ENCODE assay signal across 8 cellular contexts in genomic region chr1:119007672-119008482, GRCh38. TPM values are rescaled to one million over a fixed set of nuclear protein-coding genes. Genes with fewer than 3 reads are reported as not detected.
A peak's percentile ranks its signal among the peaks of the same experiment; 100 is the strongest.
DNase-seq lines count a peak whose midpoint lies in the region; ATAC-seq and TF ChIP-seq lines count a peak whose summit lies in the region.

No MANE protein-coding gene starts in this region.

- ATAC-seq in body of pancreas, result no peak

- no peaks in the 10 kb centered on the region for H3K36me3 ChIP-seq in HUES48 (ENCODE audit: control insufficient read depth, insufficient read depth, low read length)
- H3K36me3 ChIP-seq in fibroblast of lung (ENCODE audit: control insufficient read depth, insufficient read depth, low read length), result no peaks in the 10 kb centered on the region
- no peaks in the 10 kb centered on the region for H3K36me3 ChIP-seq in neural cell (ENCODE audit: insufficient read depth, low read length)
- H3K36me3 ChIP-seq in body of pancreas (replicated peaks in 1 of 2; ENCODE audit: insufficient read depth in 1 of 2, low read depth in 2 of 2), result no peaks in the 10 kb centered on the region

- H3F3A ChIP-seq in neural cell (ENCODE audit: insufficient read depth, low read length, poor library complexity, severe bottlenecking), result no peaks in the 10 kb centered on the region

- H3K4me1 ChIP-seq in HUES48 (ENCODE audit: control insufficient read depth, insufficient read depth, low read length), result peaks cover 30% of the 10 kb centered on the region
- peaks cover 2% of the 10 kb centered on the region for H3K4me1 ChIP-seq in fibroblast of lung (ENCODE audit: control insufficient read depth, extremely low read depth, insufficient read depth, low read length)
- peaks cover 28% of the 10 kb centered on the region for H3K4me1 ChIP-seq in body of pancreas

- CTCF ChIA-PET in GM10248 (lab: Yijun Ruan, JAX), result interaction anchor here (0.6 to 2.3 kb wide), 26 partner anchors 8 to 931 kb away, joined by 3 to 27 read pairs (median 4); no protein-coding TSS in a partner anchor

- H3K79me2 ChIP-seq in fibroblast of lung (ENCODE audit: control insufficient read depth, insufficient read depth, low read length) (no peaks in the 10 kb centered on the region), neural cell (replicated peaks; ENCODE audit: insufficient read depth, low read length) (no peaks in the 10 kb centered on the region)

- no peak for TF ChIP-seq RAD21 in neural cell (conservative IDR thresholded peaks at IDR 0.05)

- no peaks in the 10 kb centered on the region for H3K9me3 ChIP-seq in HUES48 (ENCODE audit: control insufficient read depth, insufficient read depth, low read length)
- no peaks in the 10 kb centered on the region for H3K9me3 ChIP-seq in fibroblast of lung (ENCODE audit: control insufficient read depth, insufficient read depth, low read depth, low read length)
- H3K9me3 ChIP-seq in neural cell (ENCODE audit: low read length), result peaks cover 7% of the 10 kb centered on the region
- no peaks in the 10 kb centered on the region for H3K9me3 ChIP-seq in body of pancreas

- H3K4me3 ChIP-seq in HUES48 (ENCODE audit: low read depth, low read length) (peak overlapping the region; percentile 56), fibroblast of lung (replicated peaks in 1 of 4; ENCODE audit: control extremely low read depth in 1 of 4, insufficient read depth in 1 of 4, low read depth in 3 of 4, low read length in 4 of 4) (peak overlapping the region in 3 of 4 experiments; percentile 33 to 46 (median 43)), neural cell (ENCODE audit: low read length) (peak overlapping the region; percentile 49), body of pancreas (no peak overlapping the region)

- peak; percentile 27 for DNase-seq in GM10248 (ENCODE audit: extremely low spot score)
- DNase-seq in fibroblast of lung (ENCODE audit: low read depth in 2 of 2), result no peak
- DNase-seq in GM13977 (ENCODE audit: low spot score), result no peak
- no peak for DNase-seq in NCI-H1105 treated with DMSO at 0.1 percent for 48 hours (lab: John Stamatoyannopoulos, UW)
- DNase-seq in COR-L47 (lab: John Stamatoyannopoulos, UW), result no peak
- DNase-seq in body of pancreas, result no peak

- H3K27ac ChIP-seq in HUES48 (ENCODE audit: low read depth, low read length) (no peak overlapping the region), fibroblast of lung (ENCODE audit: insufficient read depth, low read length) (no peak overlapping the region), neural cell (ENCODE audit: low read length) (no peak overlapping the region), body of pancreas (no peak overlapping the region)

- peak; percentile 3 for TF ChIP-seq CTCF in GM10248 (IDR thresholded peaks at IDR 0.05; ENCODE audit: control extremely low read depth, extremely low read depth, low read depth, missing control alignments)
- TF ChIP-seq CTCF in fibroblast of lung (conservative IDR thresholded peaks at IDR 0.05 in 1 of 2, IDR thresholded peaks at IDR 0.05 in 1 of 2; ENCODE audit: low read depth in 1 of 2, low read length in 2 of 2), result no peak
- TF ChIP-seq CTCF in neural cell (IDR thresholded peaks at IDR 0.05; ENCODE audit: poor library complexity, severe bottlenecking), result no peak
- no peak for TF ChIP-seq CTCF in GM13977 (IDR thresholded peaks at IDR 0.05; ENCODE audit: extremely low read depth, insufficient read depth, missing control alignments)
- no peak for TF ChIP-seq CTCF in body of pancreas (IDR thresholded peaks at IDR 0.05)

- H3K9ac ChIP-seq in HUES48 (ENCODE audit: low read depth, low read length) (no peak overlapping the region), fibroblast of lung (ENCODE audit: insufficient read depth, low read length) (peak overlapping the region; percentile 13), neural cell (ENCODE audit: low read length) (no peak overlapping the region)

- H3K27me3 ChIP-seq in HUES48 (ENCODE audit: control insufficient read depth, insufficient read depth, low read length) (peaks cover 80% of the 10 kb centered on the region), fibroblast of lung (ENCODE audit: control insufficient read depth, insufficient read depth, low read length) (peaks cover 51% of the 10 kb centered on the region), neural cell (ENCODE audit: insufficient read depth, low read depth, low read length) (peaks cover 77% of the 10 kb centered on the region), body of pancreas (peaks cover 0 to 27% of the 10 kb centered on the region in 2 donors)

- no peak for TF ChIP-seq EP300 in neural cell (conservative IDR thresholded peaks at IDR 0.05; ENCODE audit: poor library complexity, severe bottlenecking)

- no peaks in the 10 kb centered on the region for H3K9me2 ChIP-seq in neural cell (ENCODE audit: insufficient read depth, low read length)

- H4K20me1 ChIP-seq in fibroblast of lung (ENCODE audit: control insufficient read depth, extremely low read depth, insufficient read depth, low read length), result no peaks in the 10 kb centered on the region
- no peaks in the 10 kb centered on the region for H4K20me1 ChIP-seq in neural cell (ENCODE audit: insufficient read depth)

- H2AFZ ChIP-seq in fibroblast of lung (ENCODE audit: low read length), result no peak overlapping the region
- no peak overlapping the region for H2AFZ ChIP-seq in neural cell (ENCODE audit: low read depth, low read length)

- no peak for TF ChIP-seq POLR2A in body of pancreas (IDR thresholded peaks at IDR 0.05)

- H3K4me2 ChIP-seq in fibroblast of lung (ENCODE audit: extremely low read depth, insufficient read depth, low read length) (peak overlapping the region; percentile 85), neural cell (ENCODE audit: low read length) (no peak overlapping the region)

- WGBS in body of pancreas, 2 donors, result 4 to 12% methylated on average over 3 to 61 of the region's 61 CpGs

- in situ Hi-C loops in GM13977 (cut with MboI; ENCODE audit: low pct_unique_long_range_greater_than_20kb, low sequenced_read_pairs, unreplicated experiment), result loop anchor here (25.0 kb wide), 1 partner anchor 846 kb away; no protein-coding TSS in a partner anchor

- POLR2A ChIA-PET in GM10248 (lab: Yijun Ruan, JAX), result no interaction called here

- intact Hi-C loops in body of pancreas (cut with DNase I), result loop anchor here (10.0 kb wide), 1 partner anchor 933 kb away; no protein-coding TSS in a partner anchor

TF ChIP-seq in neural cell, 6 proteins besides CTCF, POLR2A, EP300 and RAD21:
- TF ChIP-seq EZH2 (IDR thresholded peaks at IDR 0.05; ENCODE audit: borderline replicate concordance, insufficient read depth, low read length, poor library complexity, severe bottlenecking) (peak; percentile 90), TAF1 (IDR thresholded peaks at IDR 0.05; ENCODE audit: low read depth) (no peak)

RNA-seq across cellular contexts. Expression of gene TBX15, which starts 19.7 kb away (rescaled TPM):
- total RNA-seq in fibroblast of lung, result 0.26 and 0.99 TPM in 2 replicates
- polyA plus RNA-seq in fibroblast of lung, result 0.30 and 0.50 TPM in 2 replicates
- polyA plus RNA-seq in fibroblast of lung (2012), result 0.21 and 0.27 TPM in 2 replicates
- polyA minus RNA-seq in fibroblast of lung (ENCODE audit: low replicate concordance), result 0.19 TPM in 1 of 2 replicates, not detected in the other
- polyA plus RNA-seq in neural cell, result 0.10 TPM in 1 of 2 replicates, not detected in the other
- polyA minus RNA-seq in neural cell, result 0.23 TPM in 1 of 2 replicates, not detected in the other
- not detected for total RNA-seq in body of pancreas

Comparison
In these comparisons a context has a peak if more than half of its experiments do, and no peak if none do; other contexts are left out.
1. H3K4me3 ChIP-seq: peak in HUES48 (single experiment), fibroblast of lung (3 of 4) and neural cell (single experiment); none in body of pancreas (0 of 2).